21 cellular contexts compared by ENCODE assay signal in the genomic region with DNA sequence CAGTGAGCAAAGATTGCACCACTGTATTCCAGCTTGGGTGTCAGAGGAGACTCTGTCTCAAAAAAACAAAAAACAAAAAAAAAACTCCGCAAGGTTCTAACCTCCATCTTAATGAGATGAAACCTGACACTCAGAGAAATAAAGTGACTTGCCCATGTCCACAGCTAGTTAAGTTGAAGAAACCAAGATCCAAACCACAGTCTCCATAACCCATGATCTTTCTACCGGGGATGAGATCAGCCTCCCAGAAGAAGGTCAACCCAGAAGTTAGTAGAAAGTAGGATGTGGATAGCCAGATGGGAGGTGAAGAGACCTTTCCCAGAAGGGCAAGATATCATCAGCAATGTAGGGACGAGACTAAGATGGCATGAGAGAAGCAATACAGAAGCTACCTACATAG.
"Had no signal": no experiment of that assay in that cellular context is flagged by ENCODE, and none has a peak within 500 bp of the region (broad histone marks: within the 10 kb centered on the region; RNA-seq: fewer than 3 reads in every experiment).

No MANE protein-coding gene starts in this region.

- ATAC-seq: activated CD4-positive, alpha-beta T cell treated with anti-CD3 and anti-CD28 coated beads for 36 hours; gastrocnemius medialis; lower lobe of right lung; stimulated activated naive B cell treated with anti-CD40 and anti-IgM and Interleukin-4, amounts not matched to agents 10 μg/mL and 1 μg/mL and 100 μg/mL, for 72 hours; T-helper 17 cell; WTC11 had no signal

- DNase-seq: activated CD4-positive, alpha-beta memory T cell treated with anti-CD3 and anti-CD28 coated beads for 36 hours; activated CD4-positive, alpha-beta T cell treated with anti-CD3 and anti-CD28 coated beads for 36 hours; activated effector memory CD4-positive, alpha-beta T cell treated with anti-CD3 and anti-CD28 coated beads, Interleukin-2, amount 50 U/mL, for 16 hours; activated T-cell treated with anti-CD3 and anti-CD28 coated beads, Interleukin-2, amount 50 U/mL, for 1 hour; amygdala; erythroblast; gastrocnemius medialis; head of caudate nucleus; lower lobe of right lung; sigmoid colon; SJCRH30; spleen; stimulated activated CD4-positive, alpha-beta T cell treated with anti-CD3 and anti-CD28 coated beads, Interleukin-4, amount 100 ng/mL, for 4 hours; stimulated activated naive B cell treated with anti-CD40 and anti-IgM and Interleukin-4, amounts not matched to agents 10 μg/mL and 1 μg/mL and 100 μg/mL, for 72 hours; T-helper 17 cell; trophoblast cell had no signal

- H3K36me3 Mint-ChIP-seq: activated CD4-positive, alpha-beta memory T cell treated with anti-CD3 and anti-CD28 coated beads for 36 hours; stimulated activated naive B cell treated with anti-CD40 and anti-IgM and Interleukin-4, amounts not matched to agents 10 μg/mL and 1 μg/mL and 100 μg/mL, for 72 hours; WTC11 had no signal

- H3K4me1 ChIP-seq: SJCRH30 had no signal

- H3K4me3 Mint-ChIP-seq: activated CD4-positive, alpha-beta memory T cell treated with anti-CD3 and anti-CD28 coated beads for 36 hours; activated CD4-positive, alpha-beta T cell treated with anti-CD3 and anti-CD28 coated beads for 36 hours; central memory CD8-positive, alpha-beta T cell; nephron; stimulated activated naive B cell treated with anti-CD40 and anti-IgM and Interleukin-4, amounts not matched to agents 10 μg/mL and 1 μg/mL and 100 μg/mL, for 72 hours; T-helper 17 cell; WTC11 had no signal

- H3K9me3 Mint-ChIP-seq: activated CD4-positive, alpha-beta memory T cell treated with anti-CD3 and anti-CD28 coated beads for 36 hours; central memory CD8-positive, alpha-beta T cell; nephron; stimulated activated naive B cell treated with anti-CD40 and anti-IgM and Interleukin-4, amounts not matched to agents 10 μg/mL and 1 μg/mL and 100 μg/mL, for 72 hours; WTC11 had no signal

- H3K4me3 ChIP-seq: coronary artery, gastrocnemius medialis, lower lobe of right lung, sigmoid colon, SJCRH30, spleen had no signal

- H3K27ac Mint-ChIP-seq: activated CD4-positive, alpha-beta memory T cell treated with anti-CD3 and anti-CD28 coated beads for 36 hours; activated CD4-positive, alpha-beta T cell treated with anti-CD3 and anti-CD28 coated beads for 36 hours; activated naive CD4-positive, alpha-beta T cell treated with anti-CD3 and anti-CD28 coated beads, Interleukin-2, amount 50 U/mL, for 72 hours; nephron; stimulated activated naive B cell treated with anti-CD40 and anti-IgM and Interleukin-4, amounts not matched to agents 10 μg/mL and 1 μg/mL and 100 μg/mL, for 72 hours; T-helper 17 cell; WTC11 had no signal

- H3K9me3 ChIP-seq: gastrocnemius medialis, lower lobe of right lung, sigmoid colon, SJCRH30, spleen had no signal

- H3K36me3 ChIP-seq: gastrocnemius medialis, lower lobe of right lung, sigmoid colon, SJCRH30, spleen had no signal

- H3K27ac ChIP-seq: coronary artery, gastrocnemius medialis, lower lobe of right lung, sigmoid colon, SJCRH30, spleen had no signal

- H3K27me3 ChIP-seq: gastrocnemius medialis, sigmoid colon had no signal
